ENCODE assay signal across 21 cellular contexts in genomic region chr17:47837401-47838039, GRCh38. TPM values are rescaled to one million over a fixed set of nuclear protein-coding genes. Genes with fewer than 3 reads are reported as not detected.
A peak's percentile ranks its signal among the peaks of the same experiment; 100 is the strongest.
DNase-seq lines count a peak whose midpoint lies in the region; ATAC-seq, FAIRE-seq and TF ChIP-seq lines count a peak whose summit lies in the region.
"Had no signal": no experiment of that assay in that cellular context is flagged by ENCODE, and none has a peak within 500 bp of the region (broad histone marks: within the 10 kb centered on the region; RNA-seq: fewer than 3 reads in every experiment).

No MANE protein-coding gene starts in this region.

- 40% methylated on average over 12 of the region's 13 CpGs for WGBS in HepG2 (ENCODE audit: low lambda C conversion rate)
- WGBS in right lobe of liver (ENCODE audit: insufficient coverage, low coverage, low lambda C conversion rate, missing lambda C conversion rate), result 24% methylated on average over 2 of the region's 13 CpGs
- 70 to 75% methylated on average over 7 to 13 of the region's 13 CpGs for WGBS in lower leg skin, 2 donors

- in situ Hi-C loops in HepG2 (cut with HindIII; ENCODE audit: extremely low pct_ligation_motif_present, low pct_unique_long_range_greater_than_20kb), result no loop called here

- no peak for TF ChIP-seq RAD21 in HepG2 (CRISPR knock-in tag; IDR thresholded peaks at IDR 0.05)

- H3K9me3 ChIP-seq in HepG2 (ENCODE audit: low read length) (no peaks in the 10 kb centered on the region), right lobe of liver (no peaks in the 10 kb centered on the region), uterus (no peaks in the 10 kb centered on the region)
- H3K9me3 ChIP-seq: stomach had no signal

- H3K79me2 ChIP-seq in HepG2 (ENCODE audit: insufficient read depth, low read length), result peaks cover 10% of the 10 kb centered on the region

- H3K36me3 ChIP-seq in HepG2 (replicated peaks in 1 of 2; ENCODE audit: control insufficient read depth in 1 of 2, insufficient read depth in 2 of 2, low read length in 2 of 2) (no peaks in the 10 kb centered on the region; a peak in 2 of 5 replicates), right lobe of liver (peaks cover 0 to 9% (median 0%) of the 10 kb centered on the region in 4 donors), uterus (no peaks in the 10 kb centered on the region)

- peak overlapping the region; percentile 40; the same call in 1 of the 2 replicates for H3K9ac ChIP-seq in HepG2 (ENCODE audit: insufficient read depth, low read depth, low read length)

- CTCF ChIA-PET in HepG2 (lab: Yijun Ruan, JAX; ENCODE audit: low intra/inter-chr PET ratio, low total read pairs), result no interaction called here

- H3K27me3 ChIP-seq in HepG2 (ENCODE audit: control insufficient read depth in 1 of 2, insufficient read depth in 2 of 2, low read length in 2 of 2) (no peaks in the 10 kb centered on the region; a peak in 1 of 5 replicates), right lobe of liver (no peaks in the 10 kb centered on the region), uterus (no peaks in the 10 kb centered on the region)
- H3K27me3 ChIP-seq: cardiac muscle cell, stomach had no signal

- TF ChIP-seq POLR2A in HepG2 (IDR thresholded peaks at IDR 0.05; ENCODE audit: insufficient read depth in 1 of 2, low read depth in 2 of 2, low read length in 2 of 2), result no peak
- TF ChIP-seq POLR2A in right lobe of liver (IDR thresholded peaks at IDR 0.05), result no peak
- TF ChIP-seq POLR2A in uterus (IDR thresholded peaks at IDR 0.05), result no peak
- no peak for TF ChIP-seq POLR2A in lower leg skin (IDR thresholded peaks at IDR 0.05)

- TF ChIP-seq CTCF in HepG2 (CRISPR knock-in tag; IDR thresholded peaks at IDR 0.05) (no peak), right lobe of liver (IDR thresholded peaks at IDR 0.05) (no peak), uterus (IDR thresholded peaks at IDR 0.05) (no peak), lower leg skin (IDR thresholded peaks at IDR 0.05) (no peak)

- H3K4me3 ChIP-seq in HepG2 (replicated peaks in 1 of 3; ENCODE audit: insufficient read depth in 1 of 3, low read depth in 2 of 3, low read length in 3 of 3) (peak overlapping the region in 1 of 3 experiments; percentile 8; a peak in 1 of 6 replicates), right lobe of liver (no peak overlapping the region), uterus (no peak overlapping the region), lower leg skin (ENCODE audit: low read depth, poor library complexity, severe bottlenecking) (no peak overlapping the region)
- H3K4me3 ChIP-seq: cardiac muscle cell, GM12878, stomach had no signal

- POLR2A ChIA-PET in HepG2 (lab: Yijun Ruan, JAX), result interaction anchor here (1.0 to 2.3 kb wide), 3 partner anchors 13 to 133 kb away, joined by 3 to 12 read pairs (median 4); partner anchors contain the start of genes CDK5RAP3, SP2 and SP6

- no peak overlapping the region for H2AFZ ChIP-seq in HepG2 (ENCODE audit: low read length)

- intact Hi-C loops in HepG2 (cut with micrococcal nuclease; ENCODE audit: unreplicated experiment) (no loop called here), right lobe of liver (cut with DNase I) (no loop called here), uterus (cut with DNase I; ENCODE audit: low total_unique reads) (no loop called here), lower leg skin (cut with DNase I; ENCODE audit: low total_unique reads) (loop anchor here (2.0 kb wide), 1 partner anchor 43 kb away; no protein-coding TSS in a partner anchor)

- H3K4me2 ChIP-seq in HepG2 (ENCODE audit: low read depth, low read length), result peak overlapping the region; percentile 26

- no TSS peak for BruUV-seq in HepG2 (replicated peaks; lab: Mats Ljungman, UMichigan)

- H4K20me1 ChIP-seq in HepG2 (ENCODE audit: insufficient read depth, low read length), result no peaks in the 10 kb centered on the region

- H3K27ac ChIP-seq in HepG2 (ENCODE audit: extremely low read length, insufficient read depth, low read length) (peak overlapping the region; percentile 65), right lobe of liver (no peak overlapping the region), uterus (no peak overlapping the region)
- H3K27ac ChIP-seq: cardiac muscle cell, stomach had no signal

- DNase-seq in HepG2 (ENCODE audit: low spot score) (peak; percentile 30), right lobe of liver (no peak), T1000 (lab: John Stamatoyannopoulos, UW) (peak; percentile 65), myocyte (ENCODE audit: low read depth) (peak; percentile 97), uterus (no peak), superior temporal gyrus (ENCODE audit: extremely low spot score) (no peak), lower leg skin (ENCODE audit: low spot score in 2 of 2) (no peak), dedifferentiated amniotic fluid mesenchymal stem cell (ENCODE audit: extremely low spot score) (no peak)
- DNase-seq: activated CD4-positive, alpha-beta T cell treated with anti-CD3 and anti-CD28 coated beads for 1 hour; activated CD8-positive, alpha-beta memory T cell treated with anti-CD3 and anti-CD28 coated beads, Interleukin-2, amount 50 U/mL, for 48 hours; activated naive CD4-positive, alpha-beta T cell; COR-L47; Kasumi-1; naive B cell; NCI-H1417 treated with DMSO at 0.1 percent for 48 hours; NCI-H2227 treated with DMSO at 0.1 percent for 48 hours; stomach had no signal

- ATAC-seq in HepG2 (peak; percentile 2; the same call in 1 of the 3 replicates), right lobe of liver (no peak)
- ATAC-seq: GM12878 had no signal

- H3K4me1 ChIP-seq in HepG2 (ENCODE audit: insufficient read depth, low read length) (peaks cover 49% of the 10 kb centered on the region), right lobe of liver (peaks cover 0 to 25% (median 10%) of the 10 kb centered on the region in 4 donors), uterus (no peaks in the 10 kb centered on the region)

- 0 out of 4 replicates have a peak, but pooled peaks of 1 of the 2 experiments have one; percentile 5 for TF ChIP-seq EP300 in HepG2 (IDR thresholded peaks at IDR 0.05; ENCODE audit: low read depth in 2 of 2, low read length in 2 of 2)
- TF ChIP-seq EP300 in HepG2 (CRISPR knock-in tag; IDR thresholded peaks at IDR 0.05; ENCODE audit: borderline replicate concordance), result no peak

- peak; percentile 61 for FAIRE-seq in HepG2 (lab: Jason Lieb, UNC)
- FAIRE-seq: G401.6, GM12878 had no signal

RNA-seq across cellular contexts. Expression of gene SCRN2, which starts 3.6 kb away (rescaled TPM):
- 15.0 and 29.5 TPM in 2 replicates for total RNA-seq in HepG2 (2016; rRNA removed; fragmentation: Illumina TruSeq; extraction: Trizol)
- 14.0 and 15.6 TPM in 2 replicates for total RNA-seq in HepG2 (2016; cell fraction: cytosol; rRNA removed; fragmentation: Illumina TruSeq; extraction: Trizol; ENCODE audit: low read depth)
- total RNA-seq in HepG2 (2016; cell fraction: insoluble cytoplasmic fraction; rRNA removed; fragmentation: Illumina TruSeq; extraction: Trizol), result 14.9 and 29.8 TPM in 2 replicates
- total RNA-seq in HepG2 (2016; cell fraction: membrane; rRNA removed; fragmentation: Illumina TruSeq; extraction: Trizol), result 9.4 and 10.4 TPM in 2 replicates
- 38.4 and 39.4 TPM in 2 replicates for total RNA-seq in HepG2 (2016; cell fraction: nucleus; rRNA removed; fragmentation: Illumina TruSeq; extraction: Trizol)
- 21.7 and 28.6 TPM in 2 replicates for polyA plus RNA-seq in HepG2 (2011; rRNA removed)
- 12.8 and 18.6 TPM in 2 replicates for polyA plus RNA-seq in HepG2 (2011; cell fraction: cytosol; rRNA removed)
- polyA plus RNA-seq in HepG2 (2011; cell fraction: nucleus; rRNA removed), result 254 and 255 TPM in 2 replicates
- polyA plus RNA-seq in HepG2 (2012), result 16.2 and 19.4 TPM in 2 replicates
- 2.8 and 3.6 TPM in 2 replicates for polyA plus RNA-seq in HepG2 (2016; cell fraction: cytosol; fragmentation: Illumina TruSeq; extraction: Trizol; ENCODE audit: low read depth)
- 11.1 and 13.6 TPM in 2 replicates for polyA plus RNA-seq in HepG2 (2016; cell fraction: insoluble cytoplasmic fraction; fragmentation: Illumina TruSeq; extraction: Trizol; ENCODE audit: low read depth)
- 4.4 and 5.4 TPM in 2 replicates for polyA plus RNA-seq in HepG2 (2016; cell fraction: membrane; fragmentation: Illumina TruSeq; extraction: Trizol; ENCODE audit: low read depth)
- polyA plus RNA-seq in HepG2 (2016; cell fraction: nucleus; fragmentation: Illumina TruSeq; extraction: Trizol; ENCODE audit: insufficient read depth, low read depth), result 76.0 and 78.1 TPM in 2 replicates
- polyA minus RNA-seq in HepG2 (2011; rRNA and poly(A)+ RNA removed; ENCODE audit: low replicate concordance), result 22.3 and 32.7 TPM in 2 replicates
- polyA minus RNA-seq in HepG2 (2011; cell fraction: cytosol; rRNA and poly(A)+ RNA removed), result 4.6 and 7.0 TPM in 2 replicates
- polyA minus RNA-seq in HepG2 (2011; cell fraction: nucleus; rRNA and poly(A)+ RNA removed), result 42.1 and 48.9 TPM in 2 replicates
- 10 to 100 TPM; 18.1 to 25.7 (median 19.6) TPM for total RNA-seq in right lobe of liver
- 111 and 158 TPM in 2 replicates for total RNA-seq in myocyte
- polyA plus RNA-seq in myocyte (2012), result 85.2 TPM
- 10 to 100 TPM; 12.4 to 80.7 (median 39.8) TPM for total RNA-seq in uterus
- 10 to 100 TPM; 23.1 to 37.9 (median 28.3) TPM for total RNA-seq in lower leg skin

RNA-seq across cellular contexts. Expression of gene LRRC46, which starts 6.0 kb away (rescaled TPM):
- total RNA-seq in HepG2 (2016; rRNA removed; fragmentation: Illumina TruSeq; extraction: Trizol) (0.09 and 0.13 TPM in 2 replicates), right lobe of liver (under 1 TPM; 0.12 to 0.44 (median 0.35) TPM), myocyte (0.05 and 0.21 TPM in 2 replicates), uterus (1 to 10 TPM in 2 of 4 donors, under 1 TPM in 2; 0.14 to 1.5 (median 0.76) TPM), lower leg skin (not detected)
- total RNA-seq in HepG2 (2016; cell fraction: cytosol; rRNA removed; fragmentation: Illumina TruSeq; extraction: Trizol; ENCODE audit: low read depth), result 0.26 TPM in 1 of 2 replicates, not detected in the other
- 0.15 and 0.22 TPM in 2 replicates for total RNA-seq in HepG2 (2016; cell fraction: insoluble cytoplasmic fraction; rRNA removed; fragmentation: Illumina TruSeq; extraction: Trizol)
- 0.14 TPM in 1 of 2 replicates, not detected in the other for total RNA-seq in HepG2 (2016; cell fraction: membrane; rRNA removed; fragmentation: Illumina TruSeq; extraction: Trizol)
- total RNA-seq in HepG2 (2016; cell fraction: nucleus; rRNA removed; fragmentation: Illumina TruSeq; extraction: Trizol), result 0.43 TPM in 1 of 2 replicates, not detected in the other
- polyA plus RNA-seq in HepG2 (2011; rRNA removed), result 0.09 and 0.16 TPM in 2 replicates
- 0.15 and 0.18 TPM in 2 replicates for polyA plus RNA-seq in HepG2 (2011; cell fraction: cytosol; rRNA removed)
- 0.19 and 0.42 TPM in 2 replicates for polyA plus RNA-seq in HepG2 (2011; cell fraction: nucleus; rRNA removed)
- polyA plus RNA-seq in HepG2 (2012), result 0.70 and 0.75 TPM in 2 replicates
- 0.11 and 0.22 TPM in 2 replicates for polyA plus RNA-seq in HepG2 (2016; cell fraction: cytosol; fragmentation: Illumina TruSeq; extraction: Trizol; ENCODE audit: low read depth)
- 0.35 and 0.46 TPM in 2 replicates for polyA plus RNA-seq in HepG2 (2016; cell fraction: insoluble cytoplasmic fraction; fragmentation: Illumina TruSeq; extraction: Trizol; ENCODE audit: low read depth)
- polyA plus RNA-seq in HepG2 (2016; cell fraction: membrane; fragmentation: Illumina TruSeq; extraction: Trizol; ENCODE audit: low read depth), result 0.23 TPM in 2 replicates
- polyA plus RNA-seq in HepG2 (2016; cell fraction: nucleus; fragmentation: Illumina TruSeq; extraction: Trizol; ENCODE audit: insufficient read depth, low read depth), result 0.43 and 0.74 TPM in 2 replicates
- polyA minus RNA-seq in HepG2 (2011; rRNA and poly(A)+ RNA removed; ENCODE audit: low replicate concordance), result 0.46 and 1.2 TPM in 2 replicates
- 0.44 and 0.59 TPM in 2 replicates for polyA minus RNA-seq in HepG2 (2011; cell fraction: cytosol; rRNA and poly(A)+ RNA removed)
- polyA minus RNA-seq in HepG2 (2011; cell fraction: nucleus; rRNA and poly(A)+ RNA removed), result 0.62 TPM in 1 of 2 replicates, not detected in the other
- 1.2 TPM for polyA plus RNA-seq in myocyte (2012)
- total RNA-seq: cardiac muscle cell, SK-MEL-5, stomach had no signal

RNA-seq across cellular contexts. Expression of gene MRPL10, which starts 6.2 kb away (rescaled TPM):
- total RNA-seq in HepG2 (2016; rRNA removed; fragmentation: Illumina TruSeq; extraction: Trizol), result 56.7 and 59.7 TPM in 2 replicates
- total RNA-seq in HepG2 (2016; cell fraction: cytosol; rRNA removed; fragmentation: Illumina TruSeq; extraction: Trizol; ENCODE audit: low read depth), result 23.2 and 23.8 TPM in 2 replicates
- 54.4 and 59.8 TPM in 2 replicates for total RNA-seq in HepG2 (2016; cell fraction: insoluble cytoplasmic fraction; rRNA removed; fragmentation: Illumina TruSeq; extraction: Trizol)
- total RNA-seq in HepG2 (2016; cell fraction: membrane; rRNA removed; fragmentation: Illumina TruSeq; extraction: Trizol), result 57.6 and 61.5 TPM in 2 replicates
- 27.0 and 27.8 TPM in 2 replicates for total RNA-seq in HepG2 (2016; cell fraction: nucleus; rRNA removed; fragmentation: Illumina TruSeq; extraction: Trizol)
- polyA plus RNA-seq in HepG2 (2011; rRNA removed), result 149 and 157 TPM in 2 replicates
- polyA plus RNA-seq in HepG2 (2011; cell fraction: cytosol; rRNA removed), result 163 and 193 TPM in 2 replicates
- 84.2 and 97.9 TPM in 2 replicates for polyA plus RNA-seq in HepG2 (2011; cell fraction: nucleus; rRNA removed)
- polyA plus RNA-seq in HepG2 (2012), result 98.1 and 124 TPM in 2 replicates
- 32.0 and 36.2 TPM in 2 replicates for polyA plus RNA-seq in HepG2 (2016; cell fraction: cytosol; fragmentation: Illumina TruSeq; extraction: Trizol; ENCODE audit: low read depth)
- 90.1 and 104 TPM in 2 replicates for polyA plus RNA-seq in HepG2 (2016; cell fraction: insoluble cytoplasmic fraction; fragmentation: Illumina TruSeq; extraction: Trizol; ENCODE audit: low read depth)
- 63.3 and 69.4 TPM in 2 replicates for polyA plus RNA-seq in HepG2 (2016; cell fraction: membrane; fragmentation: Illumina TruSeq; extraction: Trizol; ENCODE audit: low read depth)
- 52.7 and 55.5 TPM in 2 replicates for polyA plus RNA-seq in HepG2 (2016; cell fraction: nucleus; fragmentation: Illumina TruSeq; extraction: Trizol; ENCODE audit: insufficient read depth, low read depth)
- 135 and 309 TPM in 2 replicates for polyA minus RNA-seq in HepG2 (2011; rRNA and poly(A)+ RNA removed; ENCODE audit: low replicate concordance)
- polyA minus RNA-seq in HepG2 (2011; cell fraction: cytosol; rRNA and poly(A)+ RNA removed), result 101 and 106 TPM in 2 replicates
- 28.0 and 36.1 TPM in 2 replicates for polyA minus RNA-seq in HepG2 (2011; cell fraction: nucleus; rRNA and poly(A)+ RNA removed)
- total RNA-seq in right lobe of liver, result 10 to 100 TPM; 14.4 to 26.1 (median 16.3) TPM
- 53.4 and 53.6 TPM in 2 replicates for total RNA-seq in myocyte
- polyA plus RNA-seq in myocyte (2012), result 49.9 TPM
- total RNA-seq in uterus, result 10 to 100 TPM; 14.7 to 44.1 (median 27.7) TPM
- 10 to 100 TPM; 25.3 to 35.4 (median 30.2) TPM for total RNA-seq in lower leg skin

RNA-seq across cellular contexts. Expression of gene SP6, which starts 13.4 kb away (rescaled TPM):
- 0.07 TPM in 1 of 2 replicates, not detected in the other for total RNA-seq in HepG2 (2016; rRNA removed; fragmentation: Illumina TruSeq; extraction: Trizol)
- total RNA-seq in HepG2 (2016; cell fraction: cytosol; rRNA removed; fragmentation: Illumina TruSeq; extraction: Trizol; ENCODE audit: low read depth), result not detected in 2 replicates
- total RNA-seq in HepG2 (2016; cell fraction: insoluble cytoplasmic fraction; rRNA removed; fragmentation: Illumina TruSeq; extraction: Trizol), result 0.04 TPM in 1 of 2 replicates, not detected in the other
- total RNA-seq in HepG2 (2016; cell fraction: membrane; rRNA removed; fragmentation: Illumina TruSeq; extraction: Trizol), result 0.03 and 0.10 TPM in 2 replicates
- not detected in 2 replicates for total RNA-seq in HepG2 (2016; cell fraction: nucleus; rRNA removed; fragmentation: Illumina TruSeq; extraction: Trizol)
- 0.07 and 0.09 TPM in 2 replicates for polyA plus RNA-seq in HepG2 (2011; rRNA removed)
- 0.05 and 0.07 TPM in 2 replicates for polyA plus RNA-seq in HepG2 (2011; cell fraction: cytosol; rRNA removed)
- polyA plus RNA-seq in HepG2 (2011; cell fraction: nucleus; rRNA removed), result 0.19 and 0.28 TPM in 2 replicates
- 0.09 TPM in 2 replicates for polyA plus RNA-seq in HepG2 (2012)
- polyA plus RNA-seq in HepG2 (2016; cell fraction: cytosol; fragmentation: Illumina TruSeq; extraction: Trizol; ENCODE audit: low read depth), result not detected in 2 replicates
- polyA plus RNA-seq in HepG2 (2016; cell fraction: insoluble cytoplasmic fraction; fragmentation: Illumina TruSeq; extraction: Trizol; ENCODE audit: low read depth), result 0.09 TPM in 1 of 2 replicates, not detected in the other
- polyA plus RNA-seq in HepG2 (2016; cell fraction: membrane; fragmentation: Illumina TruSeq; extraction: Trizol; ENCODE audit: low read depth), result not detected in 2 replicates
- 0.15 and 0.19 TPM in 2 replicates for polyA plus RNA-seq in HepG2 (2016; cell fraction: nucleus; fragmentation: Illumina TruSeq; extraction: Trizol; ENCODE audit: insufficient read depth, low read depth)
- 0.04 and 0.05 TPM in 2 replicates for polyA minus RNA-seq in HepG2 (2011; rRNA and poly(A)+ RNA removed; ENCODE audit: low replicate concordance)
- polyA minus RNA-seq in HepG2 (2011; cell fraction: cytosol; rRNA and poly(A)+ RNA removed), result not detected in 2 replicates
- not detected in 2 replicates for polyA minus RNA-seq in HepG2 (2011; cell fraction: nucleus; rRNA and poly(A)+ RNA removed)
- under 1 TPM in 3 of 6 experiments, not detected in 3; 0.09 to 0.12 (median 0.11) TPM for total RNA-seq in right lobe of liver
- total RNA-seq in myocyte, result 0.05 and 0.16 TPM in 2 replicates
- 0.05 TPM for polyA plus RNA-seq in myocyte (2012)
- 1 to 10 TPM in 2 of 4 donors, not detected in 2; 1.4 to 1.5 TPM for total RNA-seq in uterus
- total RNA-seq in lower leg skin, result 10 to 100 TPM; 21.9 to 29.9 (median 24.7) TPM
- total RNA-seq: GM12878 had no signal

RNA-seq across cellular contexts. Expression of gene OSBPL7, which starts 15.9 kb away (rescaled TPM):
- total RNA-seq in HepG2 (2016; rRNA removed; fragmentation: Illumina TruSeq; extraction: Trizol) (1.0 and 4.7 TPM in 2 replicates), right lobe of liver (1 to 10 TPM in 5 of 6 experiments, under 1 TPM in 1; 0.62 to 2.2 (median 1.4) TPM), myocyte (18.6 and 32.1 TPM in 2 replicates), uterus (10 to 100 TPM in 2 of 4 donors, 1 to 10 TPM in 2; 1.0 to 23.4 (median 10.7) TPM), lower leg skin (1 to 10 TPM; 1.1 to 8.4 (median 1.8) TPM)
- total RNA-seq in HepG2 (2016; cell fraction: cytosol; rRNA removed; fragmentation: Illumina TruSeq; extraction: Trizol; ENCODE audit: low read depth), result 4.5 and 4.7 TPM in 2 replicates
- 1.3 and 5.6 TPM in 2 replicates for total RNA-seq in HepG2 (2016; cell fraction: insoluble cytoplasmic fraction; rRNA removed; fragmentation: Illumina TruSeq; extraction: Trizol)
- 1.4 and 1.5 TPM in 2 replicates for total RNA-seq in HepG2 (2016; cell fraction: membrane; rRNA removed; fragmentation: Illumina TruSeq; extraction: Trizol)
- 6.6 and 9.7 TPM in 2 replicates for total RNA-seq in HepG2 (2016; cell fraction: nucleus; rRNA removed; fragmentation: Illumina TruSeq; extraction: Trizol)
- polyA plus RNA-seq in HepG2 (2011; rRNA removed), result 6.6 and 8.3 TPM in 2 replicates
- 0.99 and 1.7 TPM in 2 replicates for polyA plus RNA-seq in HepG2 (2011; cell fraction: cytosol; rRNA removed)
- polyA plus RNA-seq in HepG2 (2011; cell fraction: nucleus; rRNA removed), result 86.7 and 120 TPM in 2 replicates
- 4.1 and 5.4 TPM in 2 replicates for polyA plus RNA-seq in HepG2 (2012)
- 0.20 and 0.32 TPM in 2 replicates for polyA plus RNA-seq in HepG2 (2016; cell fraction: cytosol; fragmentation: Illumina TruSeq; extraction: Trizol; ENCODE audit: low read depth)
- 0.56 and 1.2 TPM in 2 replicates for polyA plus RNA-seq in HepG2 (2016; cell fraction: insoluble cytoplasmic fraction; fragmentation: Illumina TruSeq; extraction: Trizol; ENCODE audit: low read depth)
- polyA plus RNA-seq in HepG2 (2016; cell fraction: membrane; fragmentation: Illumina TruSeq; extraction: Trizol; ENCODE audit: low read depth), result 0.27 and 0.42 TPM in 2 replicates
- polyA plus RNA-seq in HepG2 (2016; cell fraction: nucleus; fragmentation: Illumina TruSeq; extraction: Trizol; ENCODE audit: insufficient read depth, low read depth), result 20.6 and 21.2 TPM in 2 replicates
- polyA minus RNA-seq in HepG2 (2011; rRNA and poly(A)+ RNA removed; ENCODE audit: low replicate concordance), result 7.4 and 11.6 TPM in 2 replicates
- 1.6 TPM in 2 replicates for polyA minus RNA-seq in HepG2 (2011; cell fraction: cytosol; rRNA and poly(A)+ RNA removed)
- 16.1 and 23.1 TPM in 2 replicates for polyA minus RNA-seq in HepG2 (2011; cell fraction: nucleus; rRNA and poly(A)+ RNA removed)
- 12.3 TPM for polyA plus RNA-seq in myocyte (2012)

Comparison
In these comparisons a context has a peak if more than half of its experiments do, and no peak if none do; other contexts are left out.
1. DNase-seq: peak in HepG2 (single experiment), T1000 (single experiment) and myocyte (single experiment); none in right lobe of liver (0 of 3), uterus (0 of 2), superior temporal gyrus (single experiment), lower leg skin (0 of 2) and dedifferentiated amniotic fluid mesenchymal stem cell (single experiment).